In genomic region chr20:38725959-38726848, GRCh38 we compare ENCODE assay signal across 1 cellular context.
TF ChIP-seq lines count a peak whose summit lies in the region.

No MANE protein-coding gene starts in this region.

TF ChIP-seq in HepG2, 621 proteins besides CTCF, POLR2A, EP300 and RAD21 (continued from another document and continues in another):
- TF ChIP-seq, protein P1, sequence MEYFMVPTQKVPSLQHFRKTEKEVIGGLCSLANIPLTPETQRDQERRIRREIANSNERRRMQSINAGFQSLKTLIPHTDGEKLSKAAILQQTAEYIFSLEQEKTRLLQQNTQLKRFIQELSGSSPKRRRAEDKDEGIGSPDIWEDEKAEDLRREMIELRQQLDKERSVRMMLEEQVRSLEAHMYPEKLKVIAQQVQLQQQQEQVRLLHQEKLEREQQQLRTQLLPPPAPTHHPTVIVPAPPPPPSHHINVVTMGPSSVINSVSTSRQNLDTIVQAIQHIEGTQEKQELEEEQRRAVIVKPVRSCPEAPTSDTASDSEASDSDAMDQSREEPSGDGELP (IDR thresholded peaks at IDR 0.05; ENCODE audit: borderline replicate concordance, low read depth): no peak; the same call in 1 of the 2 replicates
- TF ChIP-seq, protein P2, sequence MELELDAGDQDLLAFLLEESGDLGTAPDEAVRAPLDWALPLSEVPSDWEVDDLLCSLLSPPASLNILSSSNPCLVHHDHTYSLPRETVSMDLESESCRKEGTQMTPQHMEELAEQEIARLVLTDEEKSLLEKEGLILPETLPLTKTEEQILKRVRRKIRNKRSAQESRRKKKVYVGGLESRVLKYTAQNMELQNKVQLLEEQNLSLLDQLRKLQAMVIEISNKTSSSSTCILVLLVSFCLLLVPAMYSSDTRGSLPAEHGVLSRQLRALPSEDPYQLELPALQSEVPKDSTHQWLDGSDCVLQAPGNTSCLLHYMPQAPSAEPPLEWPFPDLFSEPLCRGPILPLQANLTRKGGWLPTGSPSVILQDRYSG (CRISPR knock-in tag; IDR thresholded peaks at IDR 0.05): 0 out of 2 replicates have a peak, but pooled peaks have one; percentile 61
- no peak for TF ChIP-seq GATAD2A (CRISPR knock-in tag; IDR thresholded peaks at IDR 0.05)
- peak; percentile 87 for TF ChIP-seq XRCC5 (optimal IDR thresholded peaks at IDR 0.05; ENCODE audit: low read length)
- no peak for TF ChIP-seq NPAS2 (CRISPR knock-in tag; IDR thresholded peaks at IDR 0.05; ENCODE audit: borderline replicate concordance)
- no peak for TF ChIP-seq TP53 (CRISPR knock-in tag; conservative IDR thresholded peaks at IDR 0.05)
- TF ChIP-seq ZZZ3 (CRISPR knock-in tag; IDR thresholded peaks at IDR 0.05; ENCODE audit: borderline replicate concordance): no peak
- TF ChIP-seq ZNF800 (CRISPR knock-in tag; IDR thresholded peaks at IDR 0.05): 0 out of 2 replicates have a peak, but pooled peaks have one; percentile 55
- 0 out of 2 replicates have a peak, but pooled peaks have one; percentile 22 for TF ChIP-seq HOXA3 (CRISPR knock-in tag; IDR thresholded peaks at IDR 0.05)
- 0 out of 2 replicates have a peak, but pooled peaks have one; percentile 58 for TF ChIP-seq ARHGAP35 (CRISPR knock-in tag; IDR thresholded peaks at IDR 0.05; ENCODE audit: borderline replicate concordance)
- TF ChIP-seq CHD4 (IDR thresholded peaks at IDR 0.05; ENCODE audit: borderline replicate concordance, low read length): no peak
- TF ChIP-seq TMF1 (CRISPR knock-in tag; IDR thresholded peaks at IDR 0.05; ENCODE audit: low read depth): no peak
- TF ChIP-seq ZBTB4 (CRISPR knock-in tag; IDR thresholded peaks at IDR 0.05; ENCODE audit: borderline replicate concordance): peak; percentile 14; the same call in 1 of the 2 replicates
- TF ChIP-seq, protein P3, sequence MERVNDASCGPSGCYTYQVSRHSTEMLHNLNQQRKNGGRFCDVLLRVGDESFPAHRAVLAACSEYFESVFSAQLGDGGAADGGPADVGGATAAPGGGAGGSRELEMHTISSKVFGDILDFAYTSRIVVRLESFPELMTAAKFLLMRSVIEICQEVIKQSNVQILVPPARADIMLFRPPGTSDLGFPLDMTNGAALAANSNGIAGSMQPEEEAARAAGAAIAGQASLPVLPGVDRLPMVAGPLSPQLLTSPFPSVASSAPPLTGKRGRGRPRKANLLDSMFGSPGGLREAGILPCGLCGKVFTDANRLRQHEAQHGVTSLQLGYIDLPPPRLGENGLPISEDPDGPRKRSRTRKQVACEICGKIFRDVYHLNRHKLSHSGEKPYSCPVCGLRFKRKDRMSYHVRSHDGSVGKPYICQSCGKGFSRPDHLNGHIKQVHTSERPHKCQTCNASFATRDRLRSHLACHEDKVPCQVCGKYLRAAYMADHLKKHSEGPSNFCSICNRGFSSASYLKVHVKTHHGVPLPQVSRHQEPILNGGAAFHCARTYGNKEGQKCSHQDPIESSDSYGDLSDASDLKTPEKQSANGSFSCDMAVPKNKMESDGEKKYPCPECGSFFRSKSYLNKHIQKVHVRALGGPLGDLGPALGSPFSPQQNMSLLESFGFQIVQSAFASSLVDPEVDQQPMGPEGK (CRISPR knock-in tag; IDR thresholded peaks at IDR 0.05): peak; percentile 35; the same call in 1 of the 2 replicates
- TF ChIP-seq STAG1 (CRISPR knock-in tag; IDR thresholded peaks at IDR 0.05): peak; percentile 74
- TF ChIP-seq KLF6 (CRISPR knock-in tag; IDR thresholded peaks at IDR 0.05): no peak
- TF ChIP-seq KLF16 (CRISPR knock-in tag; IDR thresholded peaks at IDR 0.05): 0 out of 4 replicates have a peak, but pooled peaks of 1 of the 2 experiments have one; percentile 18
- peak; percentile 46; the same call in 1 of the 2 replicates for TF ChIP-seq ZNF121 (CRISPR knock-in tag; IDR thresholded peaks at IDR 0.05)
- TF ChIP-seq MTF2 (CRISPR knock-in tag; IDR thresholded peaks at IDR 0.05; ENCODE audit: borderline replicate concordance): 0 out of 2 replicates have a peak, but pooled peaks have one; percentile 15
- TF ChIP-seq THAP8 (CRISPR knock-in tag; IDR thresholded peaks at IDR 0.05; ENCODE audit: borderline replicate concordance): no peak
- TF ChIP-seq PHF8 (CRISPR knock-in tag; IDR thresholded peaks at IDR 0.05): no peak
- no peak for TF ChIP-seq ZFAT (CRISPR knock-in tag; conservative IDR thresholded peaks at IDR 0.05)
- TF ChIP-seq ZEB1 (IDR thresholded peaks at IDR 0.05; ENCODE audit: insufficient replicate concordance, low read depth): no peak
- TF ChIP-seq ZFX (CRISPR knock-in tag; IDR thresholded peaks at IDR 0.05; ENCODE audit: low read depth): peak; percentile 54
- TF ChIP-seq, protein P4, sequence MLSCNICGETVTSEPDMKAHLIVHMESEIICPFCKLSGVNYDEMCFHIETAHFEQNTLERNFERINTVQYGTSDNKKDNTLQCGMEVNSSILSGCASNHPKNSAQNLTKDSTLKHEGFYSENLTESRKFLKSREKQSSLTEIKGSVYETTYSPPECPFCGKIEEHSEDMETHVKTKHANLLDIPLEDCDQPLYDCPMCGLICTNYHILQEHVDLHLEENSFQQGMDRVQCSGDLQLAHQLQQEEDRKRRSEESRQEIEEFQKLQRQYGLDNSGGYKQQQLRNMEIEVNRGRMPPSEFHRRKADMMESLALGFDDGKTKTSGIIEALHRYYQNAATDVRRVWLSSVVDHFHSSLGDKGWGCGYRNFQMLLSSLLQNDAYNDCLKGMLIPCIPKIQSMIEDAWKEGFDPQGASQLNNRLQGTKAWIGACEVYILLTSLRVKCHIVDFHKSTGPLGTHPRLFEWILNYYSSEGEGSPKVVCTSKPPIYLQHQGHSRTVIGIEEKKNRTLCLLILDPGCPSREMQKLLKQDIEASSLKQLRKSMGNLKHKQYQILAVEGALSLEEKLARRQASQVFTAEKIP (CRISPR knock-in tag; IDR thresholded peaks at IDR 0.05; ENCODE audit: borderline replicate concordance): no peak
- no peak for TF ChIP-seq ZNF530 (CRISPR knock-in tag; IDR thresholded peaks at IDR 0.05; ENCODE audit: low read depth)
- TF ChIP-seq, protein P5, sequence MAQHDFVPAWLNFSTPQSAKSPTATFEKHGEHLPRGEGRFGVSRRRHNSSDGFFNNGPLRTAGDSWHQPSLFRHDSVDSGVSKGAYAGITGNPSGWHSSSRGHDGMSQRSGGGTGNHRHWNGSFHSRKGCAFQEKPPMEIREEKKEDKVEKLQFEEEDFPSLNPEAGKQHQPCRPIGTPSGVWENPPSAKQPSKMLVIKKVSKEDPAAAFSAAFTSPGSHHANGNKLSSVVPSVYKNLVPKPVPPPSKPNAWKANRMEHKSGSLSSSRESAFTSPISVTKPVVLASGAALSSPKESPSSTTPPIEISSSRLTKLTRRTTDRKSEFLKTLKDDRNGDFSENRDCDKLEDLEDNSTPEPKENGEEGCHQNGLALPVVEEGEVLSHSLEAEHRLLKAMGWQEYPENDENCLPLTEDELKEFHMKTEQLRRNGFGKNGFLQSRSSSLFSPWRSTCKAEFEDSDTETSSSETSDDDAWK (CRISPR knock-in tag; IDR thresholded peaks at IDR 0.05): no peak
- peak; percentile 37 for TF ChIP-seq HNRNPLL (IDR thresholded peaks at IDR 0.05; ENCODE audit: low read depth, low read length, poor library complexity, severe bottlenecking)
- TF ChIP-seq ZNF34 (CRISPR knock-in tag; IDR thresholded peaks at IDR 0.05; ENCODE audit: borderline replicate concordance): no peak
- TF ChIP-seq, protein P6, sequence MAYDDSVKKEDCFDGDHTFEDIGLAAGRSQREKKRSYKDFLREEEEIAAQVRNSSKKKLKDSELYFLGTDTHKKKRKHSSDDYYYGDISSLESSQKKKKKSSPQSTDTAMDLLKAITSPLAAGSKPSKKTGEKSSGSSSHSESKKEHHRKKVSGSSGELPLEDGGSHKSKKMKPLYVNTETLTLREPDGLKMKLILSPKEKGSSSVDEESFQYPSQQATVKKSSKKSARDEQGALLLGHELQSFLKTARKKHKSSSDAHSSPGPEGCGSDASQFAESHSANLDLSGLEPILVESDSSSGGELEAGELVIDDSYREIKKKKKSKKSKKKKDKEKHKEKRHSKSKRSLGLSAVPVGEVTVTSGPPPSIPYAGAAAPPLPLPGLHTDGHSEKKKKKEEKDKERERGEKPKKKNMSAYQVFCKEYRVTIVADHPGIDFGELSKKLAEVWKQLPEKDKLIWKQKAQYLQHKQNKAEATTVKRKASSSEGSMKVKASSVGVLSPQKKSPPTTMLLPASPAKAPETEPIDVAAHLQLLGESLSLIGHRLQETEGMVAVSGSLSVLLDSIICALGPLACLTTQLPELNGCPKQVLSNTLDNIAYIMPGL (CRISPR knock-in tag; IDR thresholded peaks at IDR 0.05; ENCODE audit: borderline replicate concordance in 1 of 2, low read depth in 1 of 2): peak in 1 of 2 experiments; percentile 50; a peak in 1 of 4 replicates
- TF ChIP-seq SALL2 (CRISPR knock-in tag; IDR thresholded peaks at IDR 0.05): peak; percentile 70; the same call in 1 of the 2 replicates
- TF ChIP-seq, protein P7, sequence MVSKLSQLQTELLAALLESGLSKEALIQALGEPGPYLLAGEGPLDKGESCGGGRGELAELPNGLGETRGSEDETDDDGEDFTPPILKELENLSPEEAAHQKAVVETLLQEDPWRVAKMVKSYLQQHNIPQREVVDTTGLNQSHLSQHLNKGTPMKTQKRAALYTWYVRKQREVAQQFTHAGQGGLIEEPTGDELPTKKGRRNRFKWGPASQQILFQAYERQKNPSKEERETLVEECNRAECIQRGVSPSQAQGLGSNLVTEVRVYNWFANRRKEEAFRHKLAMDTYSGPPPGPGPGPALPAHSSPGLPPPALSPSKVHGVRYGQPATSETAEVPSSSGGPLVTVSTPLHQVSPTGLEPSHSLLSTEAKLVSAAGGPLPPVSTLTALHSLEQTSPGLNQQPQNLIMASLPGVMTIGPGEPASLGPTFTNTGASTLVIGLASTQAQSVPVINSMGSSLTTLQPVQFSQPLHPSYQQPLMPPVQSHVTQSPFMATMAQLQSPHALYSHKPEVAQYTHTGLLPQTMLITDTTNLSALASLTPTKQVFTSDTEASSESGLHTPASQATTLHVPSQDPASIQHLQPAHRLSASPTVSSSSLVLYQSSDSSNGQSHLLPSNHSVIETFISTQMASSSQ (IDR thresholded peaks at IDR 0.05; ENCODE audit: low read depth): no peak
- TF ChIP-seq, protein P7 (CRISPR knock-in tag; IDR thresholded peaks at IDR 0.05; ENCODE audit: borderline replicate concordance): 0 out of 2 replicates have a peak, but pooled peaks have one; percentile 1
- TF ChIP-seq ZNF230 (CRISPR knock-in tag; IDR thresholded peaks at IDR 0.05): 0 out of 2 replicates have a peak, but pooled peaks have one; percentile 72
- 0 out of 2 replicates have a peak, but pooled peaks have one; percentile 10 for TF ChIP-seq SRF (IDR thresholded peaks at IDR 0.05; ENCODE audit: low read depth, low read length)
